Comparison of ENCODE assay signal across 14 cellular contexts in the genomic region with DNA sequence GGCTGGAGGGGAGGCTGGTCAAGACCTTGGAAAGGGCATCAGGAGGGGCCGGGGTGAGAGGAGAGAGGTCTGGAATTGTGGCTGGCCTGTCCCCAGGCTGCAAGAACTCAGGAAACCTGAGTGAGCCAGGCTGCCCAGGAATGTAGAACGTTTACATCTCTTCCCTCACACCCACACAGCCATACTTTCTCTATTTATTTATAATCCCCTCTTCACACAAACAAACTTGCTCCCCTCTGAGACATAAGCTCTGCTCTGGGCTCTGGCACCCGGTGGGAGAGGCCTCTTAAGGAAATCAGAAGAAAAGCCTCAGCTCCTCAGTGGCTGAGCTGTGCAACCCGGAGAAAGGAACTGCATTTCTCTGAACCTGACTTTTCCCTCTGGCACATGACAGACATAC. TPM values are rescaled to one million over a fixed set of nuclear protein-coding genes. Genes with fewer than 3 reads are reported as not detected.
DNase-seq lines count a peak whose midpoint lies in the region; ATAC-seq and TF ChIP-seq lines count a peak whose summit lies in the region.
"Had no signal": no experiment of that assay in that cellular context is flagged by ENCODE, and none has a peak within 500 bp of the region (broad histone marks: within the 10 kb centered on the region; RNA-seq: fewer than 3 reads in every experiment).

No MANE protein-coding gene starts in this region.

- H3K4me3 ChIP-seq in choroid plexus epithelial cell (ENCODE audit: low read depth, low read length) (no peak overlapping the region), muscle layer of duodenum (ENCODE audit: low read depth in 1 of 2, low read length in 2 of 2) (no peak overlapping the region), stomach smooth muscle (ENCODE audit: low read length in 2 of 2) (peak overlapping the region in 1 of 2 donors; percentile 5), breast epithelium (no peak overlapping the region)

- TF ChIP-seq POLR2A in breast epithelium (IDR thresholded peaks at IDR 0.05), result no peak

- H3K4me1 ChIP-seq in muscle layer of duodenum (ENCODE audit: control insufficient read depth in 1 of 2, insufficient read depth in 2 of 2, low read length in 2 of 2), result peaks cover 12 to 18% of the 10 kb centered on the region in 2 donors
- H3K4me1 ChIP-seq in stomach smooth muscle (ENCODE audit: control insufficient read depth, insufficient read depth, low read length), result peaks cover 32% of the 10 kb centered on the region
- H3K4me1 ChIP-seq in breast epithelium, result peaks cover 0 to 3% of the 10 kb centered on the region in 2 donors

- intact Hi-C loops in breast epithelium (cut with DNase I; ENCODE audit: low total_unique reads), result no loop called here

- H3K27ac ChIP-seq in muscle layer of duodenum (ENCODE audit: low read length), result peak overlapping the region; percentile 53
- peak overlapping the region; percentile 73 for H3K27ac ChIP-seq in stomach smooth muscle (ENCODE audit: low read length)
- H3K27ac ChIP-seq in breast epithelium, result no peak overlapping the region
- H3K27ac ChIP-seq: KMS-11 had no signal

- no peak for ATAC-seq in GM18519 (IDR thresholded peaks at IDR 0.05; ENCODE audit: low FRiP score, unreplicated experiment)

- no peaks in the 10 kb centered on the region for H3K9me3 ChIP-seq in muscle layer of duodenum (ENCODE audit: control insufficient read depth in 1 of 2, low read length in 2 of 2)
- H3K9me3 ChIP-seq in stomach smooth muscle (ENCODE audit: control insufficient read depth in 2 of 2, low read length in 2 of 2), result no peaks in the 10 kb centered on the region
- H3K9me3 ChIP-seq in breast epithelium, result no peaks in the 10 kb centered on the region

- H3K9ac ChIP-seq in stomach smooth muscle (ENCODE audit: low read length in 2 of 2), result peak overlapping the region in 1 of 2 donors; percentile 36
- H3K9ac ChIP-seq: KMS-11 had no signal

- no peak for TF ChIP-seq CTCF in choroid plexus epithelial cell (conservative IDR thresholded peaks at IDR 0.05; ENCODE audit: low read depth, low read length)
- no peak for TF ChIP-seq CTCF in breast epithelium (IDR thresholded peaks at IDR 0.05)

- DNase-seq in H4 (ENCODE audit: low spot score) (peak; percentile 38), choroid plexus epithelial cell (ENCODE audit: low read depth) (peak; percentile 45), breast epithelium (ENCODE audit: low spot score in 2 of 2) (no peak), NCI-H748 (lab: John Stamatoyannopoulos, UW; ENCODE audit: unreplicated experiment) (no peak)
- DNase-seq: CD8-positive, alpha-beta T cell; GF-D8; GOT3; MM.1S; NCI-H1694 treated with DMSO at 0.1 percent for 48 hours; NCI-H446 treated with DMSO at 0.1 percent for 48 hours had no signal

- H3K27me3 ChIP-seq in muscle layer of duodenum (ENCODE audit: low read depth, low read length) (peaks cover 2% of the 10 kb centered on the region), stomach smooth muscle (ENCODE audit: control insufficient read depth in 1 of 2, insufficient read depth in 2 of 2, low read length in 2 of 2) (peaks cover 0 to 3% of the 10 kb centered on the region in 2 donors), breast epithelium (peaks cover 0 to 12% of the 10 kb centered on the region in 2 donors)

- H3K36me3 ChIP-seq in muscle layer of duodenum (ENCODE audit: control insufficient read depth in 1 of 2, insufficient read depth in 2 of 2, low read length in 2 of 2) (no peaks in the 10 kb centered on the region), stomach smooth muscle (ENCODE audit: control insufficient read depth in 2 of 2, insufficient read depth in 2 of 2, low read length in 2 of 2) (no peaks in the 10 kb centered on the region), breast epithelium (no peaks in the 10 kb centered on the region)

RNA-seq across cellular contexts. Expression of gene CHRDL2, which starts 5.5 kb away (rescaled TPM):
- total RNA-seq in H4 (2014; rRNA removed; shearing (Covaris generic)), result not detected in 2 replicates
- total RNA-seq in breast epithelium, result 1 to 10 TPM in 1 of 3 donors, not detected in 2; 4.2 TPM
- total RNA-seq: CD8-positive, alpha-beta T cell had no signal

RNA-seq across cellular contexts. Expression of gene RNF169, which starts 22.9 kb away (rescaled TPM):
- 6.0 and 8.3 TPM in 2 replicates for total RNA-seq in H4 (2014; rRNA removed; shearing (Covaris generic))
- total RNA-seq in breast epithelium, result 10 to 100 TPM; 16.5 to 36.1 (median 27.2) TPM

Comparison
In these comparisons a context has a peak if more than half of its experiments do, and no peak if none do; other contexts are left out.
1. DNase-seq: peak in H4 (single experiment) and choroid plexus epithelial cell (single experiment); none in breast epithelium (0 of 2) and NCI-H748 (single experiment).
2. H3K27ac ChIP-seq: peak in muscle layer of duodenum (single experiment) and stomach smooth muscle (single experiment); none in breast epithelium (0 of 2).